Comparison of ENCODE assay signal across 1 cellular context in genomic region chr4:99712099-99712498, GRCh38.
TF ChIP-seq lines count a peak whose summit lies in the region.

No MANE protein-coding gene starts in this region.

TF ChIP-seq in IMR-90, 13 proteins besides CTCF, POLR2A, EP300 and RAD21 (continued from another document):
- TF ChIP-seq, protein P1, sequence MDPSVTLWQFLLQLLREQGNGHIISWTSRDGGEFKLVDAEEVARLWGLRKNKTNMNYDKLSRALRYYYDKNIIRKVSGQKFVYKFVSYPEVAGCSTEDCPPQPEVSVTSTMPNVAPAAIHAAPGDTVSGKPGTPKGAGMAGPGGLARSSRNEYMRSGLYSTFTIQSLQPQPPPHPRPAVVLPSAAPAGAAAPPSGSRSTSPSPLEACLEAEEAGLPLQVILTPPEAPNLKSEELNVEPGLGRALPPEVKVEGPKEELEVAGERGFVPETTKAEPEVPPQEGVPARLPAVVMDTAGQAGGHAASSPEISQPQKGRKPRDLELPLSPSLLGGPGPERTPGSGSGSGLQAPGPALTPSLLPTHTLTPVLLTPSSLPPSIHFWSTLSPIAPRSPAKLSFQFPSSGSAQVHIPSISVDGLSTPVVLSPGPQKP (IDR thresholded peaks at IDR 0.05; ENCODE audit: borderline replicate concordance, low read depth, low read length): no peak
- TF ChIP-seq MAZ (IDR thresholded peaks at IDR 0.05; ENCODE audit: borderline replicate concordance, low read depth, low read length) (no peak), USF2 (IDR thresholded peaks at IDR 0.05; ENCODE audit: low read depth, low read length) (no peak), CHD1 (IDR thresholded peaks at IDR 0.05; ENCODE audit: low read depth, low read length) (no peak), MXI1 (IDR thresholded peaks at IDR 0.05; ENCODE audit: borderline replicate concordance, low read depth, low read length) (no peak)
